Comparison of ENCODE assay signal across 1 cellular context in genomic region chr5:82820958-82821880, GRCh38.
A peak's percentile ranks its signal among the peaks of the same experiment; 100 is the strongest.
TF ChIP-seq lines count a peak whose summit lies in the region.

No MANE protein-coding gene starts in this region.

TF ChIP-seq in GM12878, 131 proteins besides CTCF, POLR2A, EP300 and RAD21 (continued from another document):
- TF ChIP-seq ZNF687 (IDR thresholded peaks at IDR 0.05) (peak; percentile 59; the same call in 1 of the 2 replicates), POU2F2 (IDR thresholded peaks at IDR 0.05; ENCODE audit: borderline replicate concordance, low read depth, low read length) (0 out of 3 replicates have a peak, but pooled peaks have one; percentile 31), MEF2B (IDR thresholded peaks at IDR 0.05; ENCODE audit: partially characterized antibody, poor library complexity, severe bottlenecking) (peak; percentile 64), PKNOX1 (IDR thresholded peaks at IDR 0.05) (peak; percentile 82), ATF2 (IDR thresholded peaks at IDR 0.05; ENCODE audit: low read length) (peak; percentile 22; the same call in 1 of the 2 replicates)
